ENCODE assay signal across 1 cellular context in the genomic region with DNA sequence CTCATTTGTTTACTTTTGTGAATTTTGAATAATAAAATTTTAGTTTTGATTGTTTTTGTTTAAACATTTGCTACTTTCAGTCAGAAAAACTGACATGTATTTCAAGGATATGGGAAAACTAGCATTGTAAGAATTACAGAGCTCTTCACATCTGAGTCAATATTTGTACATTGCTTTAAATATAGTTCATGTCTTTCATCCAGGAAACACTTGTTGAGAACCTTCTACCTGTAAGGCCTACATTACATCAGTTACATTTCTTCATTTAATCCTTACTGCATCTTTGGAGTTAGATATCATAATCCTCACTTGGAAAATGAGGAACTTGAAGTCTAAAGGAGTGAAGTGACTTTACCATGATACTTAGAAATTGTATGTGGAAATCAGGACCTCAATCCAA.
TF ChIP-seq lines count a peak whose summit lies in the region.

No MANE protein-coding gene starts in this region.

TF ChIP-seq in IMR-90, 13 proteins besides CTCF, POLR2A, EP300 and RAD21 (continued from another document):
- TF ChIP-seq, protein P1, sequence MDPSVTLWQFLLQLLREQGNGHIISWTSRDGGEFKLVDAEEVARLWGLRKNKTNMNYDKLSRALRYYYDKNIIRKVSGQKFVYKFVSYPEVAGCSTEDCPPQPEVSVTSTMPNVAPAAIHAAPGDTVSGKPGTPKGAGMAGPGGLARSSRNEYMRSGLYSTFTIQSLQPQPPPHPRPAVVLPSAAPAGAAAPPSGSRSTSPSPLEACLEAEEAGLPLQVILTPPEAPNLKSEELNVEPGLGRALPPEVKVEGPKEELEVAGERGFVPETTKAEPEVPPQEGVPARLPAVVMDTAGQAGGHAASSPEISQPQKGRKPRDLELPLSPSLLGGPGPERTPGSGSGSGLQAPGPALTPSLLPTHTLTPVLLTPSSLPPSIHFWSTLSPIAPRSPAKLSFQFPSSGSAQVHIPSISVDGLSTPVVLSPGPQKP (IDR thresholded peaks at IDR 0.05; ENCODE audit: borderline replicate concordance, low read depth, low read length) = no peak
- TF ChIP-seq FOS (IDR thresholded peaks at IDR 0.05; ENCODE audit: low read depth, low read length) (no peak), BHLHE40 (IDR thresholded peaks at IDR 0.05; ENCODE audit: low read depth, low read length) (no peak), NFE2L2 (IDR thresholded peaks at IDR 0.05; ENCODE audit: low read depth, low read length) (no peak), MXI1 (IDR thresholded peaks at IDR 0.05; ENCODE audit: borderline replicate concordance, low read depth, low read length) (no peak)
- TF ChIP-seq, protein P2, sequence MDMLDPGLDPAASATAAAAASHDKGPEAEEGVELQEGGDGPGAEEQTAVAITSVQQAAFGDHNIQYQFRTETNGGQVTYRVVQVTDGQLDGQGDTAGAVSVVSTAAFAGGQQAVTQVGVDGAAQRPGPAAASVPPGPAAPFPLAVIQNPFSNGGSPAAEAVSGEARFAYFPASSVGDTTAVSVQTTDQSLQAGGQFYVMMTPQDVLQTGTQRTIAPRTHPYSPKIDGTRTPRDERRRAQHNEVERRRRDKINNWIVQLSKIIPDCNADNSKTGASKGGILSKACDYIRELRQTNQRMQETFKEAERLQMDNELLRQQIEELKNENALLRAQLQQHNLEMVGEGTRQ (IDR thresholded peaks at IDR 0.05; ENCODE audit: low read depth, low read length) = no peak
